Comparison of ENCODE assay signal across 8 cellular contexts in genomic region chr1:107964397-107965111, GRCh38. TPM values are rescaled to one million over a fixed set of nuclear protein-coding genes. Genes with fewer than 3 reads are reported as not detected.
A peak's percentile ranks its signal among the peaks of the same experiment; 100 is the strongest.
DNase-seq lines count a peak whose midpoint lies in the region; ATAC-seq and TF ChIP-seq lines count a peak whose summit lies in the region.

No MANE protein-coding gene starts in this region.

- H3K36me3 ChIP-seq in neutrophil = no peaks in the 10 kb centered on the region

- no peak for ATAC-seq in GM18861 (IDR thresholded peaks at IDR 0.05; ENCODE audit: unreplicated experiment)

- no peaks in the 10 kb centered on the region for H3K27me3 ChIP-seq in neutrophil

- peak overlapping the region; percentile 45 for H3K4me3 ChIP-seq in fibroblast of pulmonary artery (replicated peaks; ENCODE audit: low read depth, low read length)
- peak overlapping the region; percentile 88 to 99 for H3K4me3 ChIP-seq in neutrophil (ENCODE audit: low read depth in 1 of 2, low read length in 1 of 2)

- peaks cover 28 to 31% of the 10 kb centered on the region in 2 experiments for H3K4me1 ChIP-seq in neutrophil (ENCODE audit: control insufficient read depth in 1 of 2, insufficient read depth in 1 of 2, low read depth in 1 of 2, low read length in 1 of 2)

- TF ChIP-seq CTCF in fibroblast of pulmonary artery (IDR thresholded peaks at IDR 0.05; ENCODE audit: low read length, missing control alignments) = no peak
- TF ChIP-seq CTCF in neutrophil (IDR thresholded peaks at IDR 0.05) = no peak

- no peaks in the 10 kb centered on the region for H3K9me3 ChIP-seq in neutrophil

- peak; percentile 54 for DNase-seq in Daoy (ENCODE audit: low read depth)
- peak; percentile 19 for DNase-seq in HuH-7.5 (ENCODE audit: low spot score)
- DNase-seq in activated T-cell treated with anti-CD3 and anti-CD28 coated beads for 24 hours (ENCODE audit: low read depth) = peak; percentile 7
- DNase-seq in fibroblast of pulmonary artery (ENCODE audit: low read depth) = peak; percentile 10
- no peak for DNase-seq in GDM1 (lab: John Stamatoyannopoulos, UW)
- DNase-seq in NCI-H2029 (lab: John Stamatoyannopoulos, UW) = no peak

- H3K27ac ChIP-seq in neutrophil = peak overlapping the region; percentile 92

RNA-seq across cellular contexts. Expression of gene VAV3, which starts 0.4 kb away (rescaled TPM):
- total RNA-seq in Daoy (2014; rRNA removed; shearing (Covaris generic)) = 2.4 and 3.8 TPM in 2 replicates

Comparison
In these comparisons a context has a peak if more than half of its experiments do, and no peak if none do; other contexts are left out.
1. DNase-seq: peak in Daoy (single experiment), HuH-7.5 (single experiment), activated T-cell treated with anti-CD3 and anti-CD28 coated beads for 24 hours (single experiment) and fibroblast of pulmonary artery (single experiment); none in GDM1 (single experiment) and NCI-H2029 (single experiment).